In the genomic region with DNA sequence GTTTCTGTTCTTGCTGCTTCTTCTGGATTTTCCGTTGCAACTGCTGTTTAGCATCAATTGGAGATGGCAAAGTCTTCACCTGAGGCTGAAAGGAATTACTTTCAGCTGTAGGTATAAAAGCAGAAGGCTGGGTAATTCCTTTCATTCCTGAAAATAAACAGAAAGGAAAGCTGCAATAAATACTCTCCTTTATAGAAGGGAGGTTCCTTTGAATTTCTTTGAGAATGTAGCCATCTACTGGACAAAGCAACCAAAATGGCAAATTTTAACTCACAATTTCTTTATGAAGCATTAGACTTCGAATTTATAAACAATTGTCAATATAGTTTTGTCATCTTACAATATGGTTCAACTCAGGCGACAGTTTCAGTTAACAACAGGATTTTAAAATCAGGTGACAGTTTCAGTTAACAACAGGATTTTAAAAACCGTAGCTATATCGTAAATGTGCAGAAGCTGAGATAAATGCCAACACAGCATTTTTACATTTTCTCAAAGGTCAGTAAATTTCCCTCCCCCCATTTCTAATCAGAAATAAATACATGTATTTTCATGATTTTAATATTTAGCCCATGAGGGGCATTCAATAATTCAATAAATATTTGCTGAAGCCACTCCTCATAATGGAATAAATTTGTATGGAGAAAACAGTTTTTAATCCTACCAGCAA, we compare ENCODE assay signal across 21 cellular contexts.
DNase-seq lines count a peak whose midpoint lies in the region; ATAC-seq and TF ChIP-seq lines count a peak whose summit lies in the region.
"Had no signal": no experiment of that assay in that cellular context is flagged by ENCODE, and none has a peak within 500 bp of the region (broad histone marks: within the 10 kb centered on the region; RNA-seq: fewer than 3 reads in every experiment).

No MANE protein-coding gene starts in this region.

- no peaks in the 10 kb centered on the region for H3K4me1 Mint-ChIP-seq in Calu3 (ENCODE audit: low read depth, unreplicated experiment)
- H3K4me1 Mint-ChIP-seq: T-helper 17 cell, WTC11 had no signal

- H3K27me3 ChIP-seq in Loucy (ENCODE audit: insufficient read depth, low read length, poor library complexity, severe bottlenecking) (no peaks in the 10 kb centered on the region), osteoblast (ENCODE audit: insufficient read depth, low read length) (no peaks in the 10 kb centered on the region)
- H3K27me3 ChIP-seq: upper lobe of right lung had no signal

- H3K4me1 ChIP-seq in Loucy (ENCODE audit: insufficient read depth, low read length, poor library complexity, severe bottlenecking) (peaks cover 9% of the 10 kb centered on the region), osteoblast (ENCODE audit: insufficient read depth, low read length) (no peaks in the 10 kb centered on the region)
- H3K4me1 ChIP-seq: parathyroid adenoma, upper lobe of right lung had no signal

- H4K20me1 ChIP-seq in Loucy (ENCODE audit: insufficient read depth, low read length, poor library complexity, severe bottlenecking) (no peaks in the 10 kb centered on the region), osteoblast (ENCODE audit: insufficient read depth, low read length) (no peaks in the 10 kb centered on the region)

- H2AFZ ChIP-seq in Loucy (ENCODE audit: low read length) (no peak overlapping the region), osteoblast (ENCODE audit: low read length) (no peak overlapping the region)
- H2AFZ ChIP-seq: parathyroid adenoma had no signal

- no peak overlapping the region for H3K27ac Mint-ChIP-seq in Calu3 (ENCODE audit: unreplicated experiment)
- H3K27ac Mint-ChIP-seq: activated CD8-positive, alpha-beta T cell treated with anti-CD3 and anti-CD28 coated beads for 36 hours; activated naive CD4-positive, alpha-beta T cell treated with anti-CD3 and anti-CD28 coated beads for 36 hours; T-helper 17 cell; WTC11 had no signal

- H3K4me3 ChIP-seq in Loucy (ENCODE audit: low read length, poor library complexity, severe bottlenecking) = no peak overlapping the region
- no peak overlapping the region for H3K4me3 ChIP-seq in osteoblast (ENCODE audit: insufficient read depth, low read length)
- H3K4me3 ChIP-seq: coronary artery, upper lobe of right lung had no signal

- H3K9me3 Mint-ChIP-seq in Calu3 (ENCODE audit: low read depth, unreplicated experiment) = no peaks in the 10 kb centered on the region
- H3K9me3 Mint-ChIP-seq: activated CD8-positive, alpha-beta T cell treated with anti-CD3 and anti-CD28 coated beads for 36 hours; naive thymus-derived CD8-positive, alpha-beta T cell; WTC11 had no signal

- no peak overlapping the region for H3K9ac ChIP-seq in Loucy (ENCODE audit: low read depth, low read length, poor library complexity, severe bottlenecking)
- H3K9ac ChIP-seq: parathyroid adenoma had no signal

- peaks cover 10% of the 10 kb centered on the region for H3K36me3 Mint-ChIP-seq in Calu3 (ENCODE audit: insufficient read depth, unreplicated experiment)

- intact Hi-C loops in Calu3 (cut with micrococcal nuclease; ENCODE audit: unreplicated experiment) = no loop called here

- H3K9me2 ChIP-seq in Loucy (replicated peaks; ENCODE audit: low read depth, low read length) = no peaks in the 10 kb centered on the region

- no peaks in the 10 kb centered on the region for H3K27me3 Mint-ChIP-seq in Calu3 (ENCODE audit: unreplicated experiment)
- H3K27me3 Mint-ChIP-seq: activated CD8-positive, alpha-beta T cell treated with anti-CD3 and anti-CD28 coated beads for 36 hours; naive thymus-derived CD8-positive, alpha-beta T cell; T-helper 17 cell had no signal

- H3K4me2 ChIP-seq in Loucy (ENCODE audit: low read depth, low read length, poor library complexity, severe bottlenecking) = peak overlapping the region; percentile 0
- H3K4me2 ChIP-seq in osteoblast (ENCODE audit: insufficient read depth, low read length) = no peak overlapping the region

- peak overlapping the region; percentile 49 for H3K27ac ChIP-seq in osteoblast (ENCODE audit: low read depth, low read length)
- H3K27ac ChIP-seq: coronary artery, parathyroid adenoma, upper lobe of right lung had no signal

- TF ChIP-seq CTCF in Calu3 (IDR thresholded peaks at IDR 0.05; ENCODE audit: unreplicated experiment) = peak; percentile 16
- peak; percentile 43 for TF ChIP-seq CTCF in Loucy (conservative IDR thresholded peaks at IDR 0.05; ENCODE audit: low read length)
- TF ChIP-seq CTCF in osteoblast (IDR thresholded peaks at IDR 0.05; ENCODE audit: extremely low read depth, low read depth, low read length) = peak; percentile 19

- no peak overlapping the region for H3K4me3 Mint-ChIP-seq in Calu3 (ENCODE audit: low read depth, unreplicated experiment)
- H3K4me3 Mint-ChIP-seq: activated CD8-positive, alpha-beta T cell treated with anti-CD3 and anti-CD28 coated beads for 36 hours; activated naive CD4-positive, alpha-beta T cell treated with anti-CD3 and anti-CD28 coated beads for 36 hours; naive thymus-derived CD8-positive, alpha-beta T cell; T-helper 17 cell; WTC11 had no signal

- H3K36me3 ChIP-seq in Loucy (ENCODE audit: insufficient read depth, low read length) = peaks cover 82% of the 10 kb centered on the region
- peaks cover 43% of the 10 kb centered on the region for H3K36me3 ChIP-seq in osteoblast (ENCODE audit: insufficient read depth, low read length)

- CTCF ChIA-PET in Calu3 (lab: Charles Lee) = interaction anchor here (0.7 to 1.3 kb wide), 4 partner anchors 79 to 332 kb away, joined by 3 read pairs; no protein-coding TSS in a partner anchor

- no peak for DNase-seq in Calu3
- DNase-seq in cerebellum (ENCODE audit: low spot score) = peak; percentile 45
- peak; percentile 37 for DNase-seq in osteoblast (ENCODE audit: insufficient read length, low spot score, missing footprints)
- no peak for DNase-seq in putamen (ENCODE audit: low spot score)
- no peak for DNase-seq in NK-92 treated with Interleukin-12 subunit alpha and Interleukin-12 subunit beta, amount 100 ng/mL, for 24 hours (lab: John Stamatoyannopoulos, UW)
- no peak for DNase-seq in NCI-H146 treated with DMSO at 0.1 percent for 48 hours (lab: John Stamatoyannopoulos, UW; ENCODE audit: unreplicated experiment)
- DNase-seq: activated CD8-positive, alpha-beta T cell treated with anti-CD3 and anti-CD28 coated beads for 36 hours; activated naive CD4-positive, alpha-beta T cell treated with anti-CD3 and anti-CD28 coated beads for 36 hours; activated T-cell treated with anti-CD3 and anti-CD28 coated beads, Interleukin-2, amount 50 U/mL, for 1 hour; DMS 273 treated with DMSO at 0.1 percent for 48 hours; naive thymus-derived CD8-positive, alpha-beta T cell; NCI-H1092 treated with DMSO at 0.1 percent for 48 hours; NCI-H526; SHP77 treated with DMSO at 0.1 percent for 48 hours; T-helper 17 cell; upper lobe of right lung had no signal

- no peaks in the 10 kb centered on the region for H3F3A ChIP-seq in Loucy (ENCODE audit: low read depth)

- ATAC-seq in GM19395 (IDR thresholded peaks at IDR 0.05; ENCODE audit: unreplicated experiment) = no peak
- ATAC-seq: activated CD8-positive, alpha-beta T cell treated with anti-CD3 and anti-CD28 coated beads for 36 hours; naive thymus-derived CD8-positive, alpha-beta T cell; T-helper 17 cell; upper lobe of right lung; WTC11 had no signal

- H3K79me2 ChIP-seq in Loucy (ENCODE audit: insufficient read depth, low read length) = no peaks in the 10 kb centered on the region
- no peaks in the 10 kb centered on the region for H3K79me2 ChIP-seq in osteoblast (ENCODE audit: insufficient read depth, low read length)
- H3K79me2 ChIP-seq: parathyroid adenoma had no signal

- no peaks in the 10 kb centered on the region for H3K9me3 ChIP-seq in Loucy (ENCODE audit: insufficient read depth, low read depth, low read length)
- no peaks in the 10 kb centered on the region for H3K9me3 ChIP-seq in osteoblast (ENCODE audit: low read depth, low read length)
- H3K9me3 ChIP-seq: upper lobe of right lung had no signal

- BruUV-seq in Calu3 (replicated peaks; lab: Mats Ljungman, UMichigan) = no TSS peak

Comparison
In these comparisons a context has a peak if more than half of its experiments do, and no peak if none do; other contexts are left out.
1. DNase-seq: peak in cerebellum (single experiment) and osteoblast (single experiment); none in Calu3 (single experiment), putamen (single experiment), NK-92 treated with Interleukin-12 subunit alpha and Interleukin-12 subunit beta, amount 100 ng/mL, for 24 hours (single experiment) and NCI-H146 treated with DMSO at 0.1 percent for 48 hours (single experiment).
2. Peak in every context shown above with its lines, with median percentiles within 50 percentile points of each other: CTCF ChIP-seq.